ENCODE assay signal across 9 cellular contexts in the genomic region with DNA sequence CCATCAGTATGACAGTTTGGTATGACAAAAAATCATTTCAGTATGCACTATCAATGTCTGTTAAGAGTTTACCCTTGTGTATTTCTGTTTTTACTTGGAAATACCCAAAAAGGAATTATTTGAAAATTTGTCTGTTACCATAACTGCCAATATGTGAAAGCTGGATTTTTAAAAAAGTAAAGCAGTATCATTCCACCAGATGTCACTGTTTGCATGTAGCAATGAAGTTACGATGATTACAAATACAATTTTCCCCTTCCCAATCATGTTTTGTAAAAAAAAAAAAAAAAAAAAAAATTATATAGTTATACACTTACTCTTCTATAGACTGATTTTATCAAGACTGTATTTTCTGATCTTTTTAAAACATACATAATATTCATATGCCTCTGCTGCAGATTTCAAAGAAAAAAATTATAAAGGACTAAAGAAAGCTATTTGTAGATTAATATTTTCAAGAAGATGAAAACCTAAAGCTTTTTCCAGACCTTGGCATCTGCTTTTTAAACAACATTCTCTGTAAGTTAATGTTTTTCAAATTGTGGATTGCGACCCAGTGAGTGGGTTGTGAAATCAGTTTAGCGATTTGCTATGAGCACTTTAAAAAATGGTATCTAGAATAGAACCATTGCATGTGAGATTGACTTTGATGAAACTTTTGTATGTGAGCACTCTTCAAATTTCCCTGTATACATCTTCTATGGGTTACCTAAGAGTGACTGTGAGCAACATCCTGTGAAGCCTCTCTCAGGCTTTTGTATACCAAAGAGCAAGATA.
DNase-seq lines count a peak whose midpoint lies in the region; ATAC-seq, FAIRE-seq and TF ChIP-seq lines count a peak whose summit lies in the region.
"Had no signal": no experiment of that assay in that cellular context is flagged by ENCODE, and none has a peak within 500 bp of the region (broad histone marks: within the 10 kb centered on the region; RNA-seq: fewer than 3 reads in every experiment).

No MANE protein-coding gene starts in this region.

- H3K4me3 ChIP-seq in SK-N-SH (ENCODE audit: low read depth in 2 of 2, low read length in 1 of 2) (no peak overlapping the region), esophagus squamous epithelium (no peak overlapping the region), small intestine (ENCODE audit: low read depth in 1 of 2, low read length in 2 of 2) (no peak overlapping the region), coronary artery (no peak overlapping the region)

- H3K9me2 ChIP-seq in SK-N-SH, result no peaks in the 10 kb centered on the region

- H3K9me3 ChIP-seq in SK-N-SH (no peaks in the 10 kb centered on the region), esophagus squamous epithelium (no peaks in the 10 kb centered on the region), small intestine (ENCODE audit: control insufficient read depth, low read depth) (no peaks in the 10 kb centered on the region)

- no peaks in the 10 kb centered on the region for H3F3A ChIP-seq in SK-N-SH (replicated peaks; ENCODE audit: insufficient read depth)

- intact Hi-C loops in esophagus squamous epithelium (cut with DNase I), result loop anchor here (10.0 kb wide), 1 partner anchor 165 kb away; no protein-coding TSS in a partner anchor

- H3K79me2 ChIP-seq in SK-N-SH (ENCODE audit: insufficient read depth), result no peaks in the 10 kb centered on the region

- no peak overlapping the region for H3K9ac ChIP-seq in SK-N-SH

- TF ChIP-seq CTCF in SK-N-SH (IDR thresholded peaks at IDR 0.05), result peak; percentile 44
- TF ChIP-seq CTCF in esophagus squamous epithelium (IDR thresholded peaks at IDR 0.05), result peak in 4 of 6 experiments; percentile 18 to 48 (median 36)
- no peak for TF ChIP-seq CTCF in coronary artery (IDR thresholded peaks at IDR 0.05)

- CTCF ChIA-PET in SK-N-SH (lab: Yijun Ruan, JAX), result interaction anchor here (0.7 to 2.0 kb wide), 3 partner anchors 9 to 1176 kb away, joined by 3 to 11 read pairs (median 3); no protein-coding TSS in a partner anchor

- TF ChIP-seq POLR2A in esophagus squamous epithelium (IDR thresholded peaks at IDR 0.05), result no peak

- H3K4me2 ChIP-seq in SK-N-SH, result no peak overlapping the region

- no peaks in the 10 kb centered on the region for H4K20me1 ChIP-seq in SK-N-SH (ENCODE audit: insufficient read depth)

- H3K27ac ChIP-seq in SK-N-SH (ENCODE audit: low read depth in 2 of 2, low read length in 1 of 2) (no peak overlapping the region), esophagus squamous epithelium (no peak overlapping the region), small intestine (ENCODE audit: low read depth in 1 of 2, low read length in 1 of 2) (no peak overlapping the region), coronary artery (no peak overlapping the region)

- 22% methylated on average over 3 of the region's 3 CpGs for WGBS in SK-N-SH (ENCODE audit: low lambda C conversion rate)
- 67 to 71% methylated on average over 3 of the region's 3 CpGs for WGBS in esophagus squamous epithelium, 2 donors
- WGBS in small intestine, 3 donors, result 68 to 73% (median 70%) methylated on average over 3 of the region's 3 CpGs

- H3K27me3 ChIP-seq in SK-N-SH (ENCODE audit: insufficient read depth), result no peaks in the 10 kb centered on the region
- H3K27me3 ChIP-seq in esophagus squamous epithelium, result no peaks in the 10 kb centered on the region
- no peaks in the 10 kb centered on the region for H3K27me3 ChIP-seq in small intestine (ENCODE audit: control insufficient read depth in 2 of 2, insufficient read depth in 2 of 2, low read length in 2 of 2)

- no peaks in the 10 kb centered on the region for H3K4me1 ChIP-seq in SK-N-SH (ENCODE audit: control insufficient read depth in 1 of 2, insufficient read depth in 2 of 2, low read depth in 1 of 2, low read length in 1 of 2)
- H3K4me1 ChIP-seq in esophagus squamous epithelium, result no peaks in the 10 kb centered on the region
- H3K4me1 ChIP-seq in small intestine (ENCODE audit: control insufficient read depth in 2 of 2, insufficient read depth in 1 of 2, low read depth in 1 of 2, low read length in 1 of 2), result no peaks in the 10 kb centered on the region

- peak; percentile 84 for FAIRE-seq in small intestine (lab: Jason Lieb, UNC)

- no peaks in the 10 kb centered on the region for H3K36me3 ChIP-seq in SK-N-SH (replicated peaks in 1 of 2; ENCODE audit: control insufficient read depth in 1 of 2, insufficient read depth in 2 of 2, low read length in 1 of 2)
- no peaks in the 10 kb centered on the region for H3K36me3 ChIP-seq in esophagus squamous epithelium
- H3K36me3 ChIP-seq in small intestine (ENCODE audit: control insufficient read depth in 2 of 2, insufficient read depth in 2 of 2, low read length in 2 of 2), result no peaks in the 10 kb centered on the region

- DNase-seq in SK-N-SH (no peak), NCI-H526 treated with DMSO at 0.1 percent for 48 hours (lab: John Stamatoyannopoulos, UW) (peak; percentile 43), esophagus squamous epithelium (lab: John Stamatoyannopoulos, UW) (no peak), small intestine (peak; percentile 9), coronary artery (ENCODE audit: low spot score) (no peak)

- H2AFZ ChIP-seq in SK-N-SH (ENCODE audit: low read depth), result no peak overlapping the region

- no peak for ATAC-seq in SK-N-SH treated with all-trans-retinoic acid at 6 μM for 48 hours
- ATAC-seq in HG02763 (IDR thresholded peaks at IDR 0.05; ENCODE audit: unreplicated experiment), result no peak
- no peak for ATAC-seq in GM18519 (IDR thresholded peaks at IDR 0.05; ENCODE audit: low FRiP score, unreplicated experiment)
- ATAC-seq: esophagus mucosa had no signal

- TF ChIP-seq RAD21 in SK-N-SH (IDR thresholded peaks at IDR 0.05; ENCODE audit: low read length), result peak; percentile 22; the same call in 1 of the 2 replicates

- POLR2A ChIA-PET in SK-N-SH (lab: Yijun Ruan, JAX), result interaction anchor here (0.7 kb wide), 1 partner anchor 170 kb away, joined by 3 read pairs; no protein-coding TSS in a partner anchor

- TF ChIP-seq EP300 in SK-N-SH (IDR thresholded peaks at IDR 0.05; ENCODE audit: borderline replicate concordance in 1 of 2, low read depth in 1 of 2, low read length in 1 of 2), result no peak

TF ChIP-seq in SK-N-SH, 30 proteins besides CTCF, POLR2A, EP300 and RAD21:
- 0 out of 2 replicates have a peak, but pooled peaks have one; percentile 17 for TF ChIP-seq SMC3 (IDR thresholded peaks at IDR 0.05; ENCODE audit: low read depth, low read length)
- no peak for TF ChIP-seq FOSL2 (IDR thresholded peaks at IDR 0.05; ENCODE audit: borderline replicate concordance, low read depth)

TF ChIP-seq in SK-N-SH treated with all-trans-retinoic acid at 6 μM for 48 hours, 23 proteins besides CTCF, POLR2A, EP300 and RAD21:
- no peak for TF ChIP-seq ZNF70 (CRISPR knock-in tag; IDR thresholded peaks at IDR 0.05)
- TF ChIP-seq CSDC2 (CRISPR knock-in tag; IDR thresholded peaks at IDR 0.05), result no peak
- TF ChIP-seq, protein P1, sequence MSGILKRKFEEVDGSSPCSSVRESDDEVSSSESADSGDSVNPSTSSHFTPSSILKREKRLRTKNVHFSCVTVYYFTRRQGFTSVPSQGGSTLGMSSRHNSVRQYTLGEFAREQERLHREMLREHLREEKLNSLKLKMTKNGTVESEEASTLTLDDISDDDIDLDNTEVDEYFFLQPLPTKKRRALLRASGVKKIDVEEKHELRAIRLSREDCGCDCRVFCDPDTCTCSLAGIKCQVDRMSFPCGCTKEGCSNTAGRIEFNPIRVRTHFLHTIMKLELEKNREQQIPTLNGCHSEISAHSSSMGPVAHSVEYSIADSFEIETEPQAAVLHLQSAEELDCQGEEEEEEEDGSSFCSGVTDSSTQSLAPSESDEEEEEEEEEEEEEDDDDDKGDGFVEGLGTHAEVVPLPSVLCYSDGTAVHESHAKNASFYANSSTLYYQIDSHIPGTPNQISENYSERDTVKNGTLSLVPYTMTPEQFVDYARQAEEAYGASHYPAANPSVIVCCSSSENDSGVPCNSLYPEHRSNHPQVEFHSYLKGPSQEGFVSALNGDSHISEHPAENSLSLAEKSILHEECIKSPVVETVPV (CRISPR knock-in tag; IDR thresholded peaks at IDR 0.05), result no peak
- no peak for TF ChIP-seq ZNF8 (CRISPR knock-in tag; IDR thresholded peaks at IDR 0.05)
- no peak for TF ChIP-seq ZC3H10 (CRISPR knock-in tag; IDR thresholded peaks at IDR 0.05)
- no peak for TF ChIP-seq ESRRG (CRISPR knock-in tag; IDR thresholded peaks at IDR 0.05)
- TF ChIP-seq, protein P2, sequence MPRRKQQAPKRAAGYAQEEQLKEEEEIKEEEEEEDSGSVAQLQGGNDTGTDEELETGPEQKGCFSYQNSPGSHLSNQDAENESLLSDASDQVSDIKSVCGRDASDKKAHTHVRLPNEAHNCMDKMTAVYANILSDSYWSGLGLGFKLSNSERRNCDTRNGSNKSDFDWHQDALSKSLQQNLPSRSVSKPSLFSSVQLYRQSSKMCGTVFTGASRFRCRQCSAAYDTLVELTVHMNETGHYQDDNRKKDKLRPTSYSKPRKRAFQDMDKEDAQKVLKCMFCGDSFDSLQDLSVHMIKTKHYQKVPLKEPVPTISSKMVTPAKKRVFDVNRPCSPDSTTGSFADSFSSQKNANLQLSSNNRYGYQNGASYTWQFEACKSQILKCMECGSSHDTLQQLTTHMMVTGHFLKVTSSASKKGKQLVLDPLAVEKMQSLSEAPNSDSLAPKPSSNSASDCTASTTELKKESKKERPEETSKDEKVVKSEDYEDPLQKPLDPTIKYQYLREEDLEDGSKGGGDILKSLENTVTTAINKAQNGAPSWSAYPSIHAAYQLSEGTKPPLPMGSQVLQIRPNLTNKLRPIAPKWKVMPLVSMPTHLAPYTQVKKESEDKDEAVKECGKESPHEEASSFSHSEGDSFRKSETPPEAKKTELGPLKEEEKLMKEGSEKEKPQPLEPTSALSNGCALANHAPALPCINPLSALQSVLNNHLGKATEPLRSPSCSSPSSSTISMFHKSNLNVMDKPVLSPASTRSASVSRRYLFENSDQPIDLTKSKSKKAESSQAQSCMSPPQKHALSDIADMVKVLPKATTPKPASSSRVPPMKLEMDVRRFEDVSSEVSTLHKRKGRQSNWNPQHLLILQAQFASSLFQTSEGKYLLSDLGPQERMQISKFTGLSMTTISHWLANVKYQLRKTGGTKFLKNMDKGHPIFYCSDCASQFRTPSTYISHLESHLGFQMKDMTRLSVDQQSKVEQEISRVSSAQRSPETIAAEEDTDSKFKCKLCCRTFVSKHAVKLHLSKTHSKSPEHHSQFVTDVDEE (CRISPR knock-in tag; IDR thresholded peaks at IDR 0.05), result no peak
- TF ChIP-seq SNAI2 (CRISPR knock-in tag; IDR thresholded peaks at IDR 0.05), result no peak

Comparison
In these comparisons a context has a peak if more than half of its experiments do, and no peak if none do; other contexts are left out.
1. DNase-seq: peak in NCI-H526 treated with DMSO at 0.1 percent for 48 hours (single experiment) and small intestine (single experiment); none in SK-N-SH (single experiment), esophagus squamous epithelium (single experiment) and coronary artery (single experiment).